1 cellular context compared by ENCODE assay signal in the genomic region with DNA sequence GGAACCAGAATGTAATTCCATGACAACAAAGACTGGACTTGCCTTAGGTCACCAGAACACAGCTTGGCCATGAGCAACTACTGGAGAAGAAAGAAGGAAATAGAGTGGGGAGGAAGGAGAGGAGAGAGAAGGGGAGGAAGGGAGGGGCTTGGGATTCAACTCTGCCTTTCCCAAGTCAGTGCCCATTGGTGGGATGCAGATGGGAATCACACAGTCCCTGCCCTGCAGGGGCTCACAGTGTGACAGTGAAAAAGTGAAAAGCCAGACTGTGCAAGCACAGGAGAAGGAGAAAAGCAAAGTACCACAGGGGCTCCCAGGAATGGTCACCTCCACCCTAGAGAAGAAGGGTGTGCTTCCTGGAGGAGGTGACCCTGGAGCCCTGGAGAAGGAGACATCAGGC.
TF ChIP-seq lines count a peak whose summit lies in the region.

No MANE protein-coding gene starts in this region.

TF ChIP-seq in WTC11, 78 proteins besides CTCF, POLR2A, EP300 and RAD21:
- TF ChIP-seq, protein P1, sequence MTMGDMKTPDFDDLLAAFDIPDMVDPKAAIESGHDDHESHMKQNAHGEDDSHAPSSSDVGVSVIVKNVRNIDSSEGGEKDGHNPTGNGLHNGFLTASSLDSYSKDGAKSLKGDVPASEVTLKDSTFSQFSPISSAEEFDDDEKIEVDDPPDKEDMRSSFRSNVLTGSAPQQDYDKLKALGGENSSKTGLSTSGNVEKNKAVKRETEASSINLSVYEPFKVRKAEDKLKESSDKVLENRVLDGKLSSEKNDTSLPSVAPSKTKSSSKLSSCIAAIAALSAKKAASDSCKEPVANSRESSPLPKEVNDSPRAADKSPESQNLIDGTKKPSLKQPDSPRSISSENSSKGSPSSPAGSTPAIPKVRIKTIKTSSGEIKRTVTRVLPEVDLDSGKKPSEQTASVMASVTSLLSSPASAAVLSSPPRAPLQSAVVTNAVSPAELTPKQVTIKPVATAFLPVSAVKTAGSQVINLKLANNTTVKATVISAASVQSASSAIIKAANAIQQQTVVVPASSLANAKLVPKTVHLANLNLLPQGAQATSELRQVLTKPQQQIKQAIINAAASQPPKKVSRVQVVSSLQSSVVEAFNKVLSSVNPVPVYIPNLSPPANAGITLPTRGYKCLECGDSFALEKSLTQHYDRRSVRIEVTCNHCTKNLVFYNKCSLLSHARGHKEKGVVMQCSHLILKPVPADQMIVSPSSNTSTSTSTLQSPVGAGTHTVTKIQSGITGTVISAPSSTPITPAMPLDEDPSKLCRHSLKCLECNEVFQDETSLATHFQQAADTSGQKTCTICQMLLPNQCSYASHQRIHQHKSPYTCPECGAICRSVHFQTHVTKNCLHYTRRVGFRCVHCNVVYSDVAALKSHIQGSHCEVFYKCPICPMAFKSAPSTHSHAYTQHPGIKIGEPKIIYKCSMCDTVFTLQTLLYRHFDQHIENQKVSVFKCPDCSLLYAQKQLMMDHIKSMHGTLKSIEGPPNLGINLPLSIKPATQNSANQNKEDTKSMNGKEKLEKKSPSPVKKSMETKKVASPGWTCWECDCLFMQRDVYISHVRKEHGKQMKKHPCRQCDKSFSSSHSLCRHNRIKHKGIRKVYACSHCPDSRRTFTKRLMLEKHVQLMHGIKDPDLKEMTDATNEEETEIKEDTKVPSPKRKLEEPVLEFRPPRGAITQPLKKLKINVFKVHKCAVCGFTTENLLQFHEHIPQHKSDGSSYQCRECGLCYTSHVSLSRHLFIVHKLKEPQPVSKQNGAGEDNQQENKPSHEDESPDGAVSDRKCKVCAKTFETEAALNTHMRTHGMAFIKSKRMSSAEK (CRISPR knock-in tag; IDR thresholded peaks at IDR 0.05; ENCODE audit: borderline replicate concordance): no peak
- TF ChIP-seq IRF2 (CRISPR knock-in tag; IDR thresholded peaks at IDR 0.05; ENCODE audit: borderline replicate concordance, low read depth) (no peak), TCF7 (CRISPR knock-in tag; IDR thresholded peaks at IDR 0.05; ENCODE audit: low read depth) (no peak), ESRRA (CRISPR knock-in tag; IDR thresholded peaks at IDR 0.05; ENCODE audit: borderline replicate concordance) (no peak), CREB1 (CRISPR knock-in tag; IDR thresholded peaks at IDR 0.05) (no peak), NR1H2 (CRISPR knock-in tag; IDR thresholded peaks at IDR 0.05) (no peak), ZNF317 (CRISPR knock-in tag; IDR thresholded peaks at IDR 0.05; ENCODE audit: borderline replicate concordance, low read depth) (no peak), PRRX2 (CRISPR knock-in tag; IDR thresholded peaks at IDR 0.05) (no peak), NR3C1 (CRISPR knock-in tag; conservative IDR thresholded peaks at IDR 0.05; ENCODE audit: low read depth) (no peak), JAZF1 (CRISPR knock-in tag; IDR thresholded peaks at IDR 0.05) (no peak), SMAD4 (CRISPR knock-in tag; IDR thresholded peaks at IDR 0.05) (no peak), HMGA2 (CRISPR knock-in tag; IDR thresholded peaks at IDR 0.05) (no peak)
- TF ChIP-seq, protein P2, sequence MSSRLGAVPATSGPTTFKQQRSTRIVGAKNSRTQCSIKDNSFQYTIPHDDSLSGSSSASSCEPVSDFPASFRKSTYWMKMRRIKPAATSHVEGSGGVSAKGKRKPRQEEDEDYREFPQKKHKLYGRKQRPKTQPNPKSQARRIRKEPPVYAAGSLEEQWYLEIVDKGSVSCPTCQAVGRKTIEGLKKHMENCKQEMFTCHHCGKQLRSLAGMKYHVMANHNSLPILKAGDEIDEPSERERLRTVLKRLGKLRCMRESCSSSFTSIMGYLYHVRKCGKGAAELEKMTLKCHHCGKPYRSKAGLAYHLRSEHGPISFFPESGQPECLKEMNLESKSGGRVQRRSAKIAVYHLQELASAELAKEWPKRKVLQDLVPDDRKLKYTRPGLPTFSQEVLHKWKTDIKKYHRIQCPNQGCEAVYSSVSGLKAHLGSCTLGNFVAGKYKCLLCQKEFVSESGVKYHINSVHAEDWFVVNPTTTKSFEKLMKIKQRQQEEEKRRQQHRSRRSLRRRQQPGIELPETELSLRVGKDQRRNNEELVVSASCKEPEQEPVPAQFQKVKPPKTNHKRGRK (CRISPR knock-in tag; IDR thresholded peaks at IDR 0.05; ENCODE audit: borderline replicate concordance): no peak
- TF ChIP-seq, protein P3, sequence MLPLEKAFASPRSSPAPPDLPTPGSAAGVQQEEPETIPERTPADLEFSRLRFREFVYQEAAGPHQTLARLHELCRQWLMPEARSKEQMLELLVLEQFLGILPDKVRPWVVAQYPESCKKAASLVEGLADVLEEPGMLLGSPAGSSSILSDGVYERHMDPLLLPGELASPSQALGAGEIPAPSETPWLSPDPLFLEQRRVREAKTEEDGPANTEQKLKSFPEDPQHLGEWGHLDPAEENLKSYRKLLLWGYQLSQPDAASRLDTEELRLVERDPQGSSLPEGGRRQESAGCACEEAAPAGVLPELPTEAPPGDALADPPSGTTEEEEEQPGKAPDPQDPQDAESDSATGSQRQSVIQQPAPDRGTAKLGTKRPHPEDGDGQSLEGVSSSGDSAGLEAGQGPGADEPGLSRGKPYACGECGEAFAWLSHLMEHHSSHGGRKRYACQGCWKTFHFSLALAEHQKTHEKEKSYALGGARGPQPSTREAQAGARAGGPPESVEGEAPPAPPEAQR (CRISPR knock-in tag; IDR thresholded peaks at IDR 0.05): no peak
- TF ChIP-seq, protein P4, sequence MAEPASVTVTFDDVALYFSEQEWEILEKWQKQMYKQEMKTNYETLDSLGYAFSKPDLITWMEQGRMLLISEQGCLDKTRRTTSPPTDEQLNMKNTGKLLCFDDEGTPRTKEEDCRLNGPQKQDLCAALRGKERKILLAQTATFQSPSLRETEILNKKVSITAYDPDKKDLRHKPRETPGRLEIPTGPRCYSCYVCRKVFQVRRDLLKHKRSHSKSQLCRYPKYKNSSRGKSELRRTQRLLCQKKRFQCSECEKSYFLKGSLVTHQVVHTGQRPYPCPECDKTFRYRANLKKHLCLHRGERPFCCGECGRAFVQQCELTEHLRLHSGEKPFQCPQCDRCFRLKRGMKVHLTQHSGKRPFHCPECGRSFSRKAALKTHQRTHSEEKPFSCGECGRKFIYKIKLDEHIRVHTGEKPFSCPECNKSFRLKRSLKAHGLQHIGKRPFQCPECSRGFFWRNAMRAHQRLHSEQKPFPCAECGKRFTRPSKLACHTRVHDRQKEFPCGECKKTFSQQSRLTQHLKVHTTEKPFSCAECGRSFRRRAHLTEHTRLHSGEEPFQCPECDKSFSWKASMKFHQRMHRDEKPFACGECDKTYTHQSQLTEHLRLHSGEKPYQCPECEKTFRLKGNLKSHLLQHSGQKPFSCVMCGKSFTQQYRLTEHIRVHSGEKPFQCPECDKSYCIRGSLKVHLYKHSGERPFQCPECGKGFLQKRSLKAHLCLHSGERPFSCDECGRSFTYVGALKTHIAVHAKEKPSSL (CRISPR knock-in tag; conservative IDR thresholded peaks at IDR 0.05): no peak
TF ChIP-seq in WTC11: peak in this region for 0.
